ENCODE assay signal across 22 cellular contexts in genomic region chr14:103318750-103319419, GRCh38. TPM values are rescaled to one million over a fixed set of nuclear protein-coding genes. Genes with fewer than 3 reads are reported as not detected.
A peak's percentile ranks its signal among the peaks of the same experiment; 100 is the strongest.
DNase-seq lines count a peak whose midpoint lies in the region; ATAC-seq and TF ChIP-seq lines count a peak whose summit lies in the region.
"Had no signal": no experiment of that assay in that cellular context is flagged by ENCODE, and none has a peak within 500 bp of the region (broad histone marks: within the 10 kb centered on the region; RNA-seq: fewer than 3 reads in every experiment).

No MANE protein-coding gene starts in this region.

- no peaks in the 10 kb centered on the region for H3K36me3 ChIP-seq in GM06990 (ENCODE audit: control insufficient read depth, insufficient read depth, low read length)
- H3K36me3 ChIP-seq: heart left ventricle, neutrophil, vagina had no signal

- DNase-seq in GM06990 (ENCODE audit: extremely low read depth, insufficient read length) (no peak), HL-60 (ENCODE audit: low read depth in 1 of 2, low spot score in 1 of 2) (no peak), ureter (ENCODE audit: low spot score) (no peak), NCI-H146 (lab: John Stamatoyannopoulos, UW) (no peak), left lobe of liver (ENCODE audit: low spot score) (no peak), globus pallidus (ENCODE audit: low spot score) (no peak)
- DNase-seq: activated CD4-positive, alpha-beta T cell treated with anti-CD3 and anti-CD28 coated beads for 1 hour; activated naive CD8-positive, alpha-beta T cell treated with anti-CD3 and anti-CD28 coated beads for 36 hours; body of pancreas; C1 segment of cervical spinal cord; HCEC 1CT; heart left ventricle; left ventricle myocardium superior; NCI-H187 treated with DMSO at 0.1 percent for 48 hours; NCI-H226; RPMI8226; stimulated activated CD8-positive, alpha-beta memory T cell treated with anti-CD3 and anti-CD28 coated beads, Interleukin-4, amount 100 ng/mL, for 48 hours; substantia nigra had no signal

- H3K27me3 ChIP-seq in GM06990 (replicated peaks; ENCODE audit: control insufficient read depth, insufficient read depth, low read length), result no peaks in the 10 kb centered on the region
- H3K27me3 ChIP-seq in HL-60 (ENCODE audit: insufficient read depth, poor library complexity, severe bottlenecking), result no peaks in the 10 kb centered on the region
- H3K27me3 ChIP-seq: body of pancreas, neutrophil, vagina had no signal

- H3K4me3 ChIP-seq in GM06990 (replicated peaks; ENCODE audit: low read depth, low read length), result peak overlapping the region; percentile 46
- no peak overlapping the region for H3K4me3 ChIP-seq in HL-60 (replicated peaks; ENCODE audit: insufficient read depth, low read length)
- H3K4me3 ChIP-seq: body of pancreas, heart left ventricle, vagina had no signal

- peak overlapping the region; percentile 85 for H3K27ac ChIP-seq in HL-60 (replicated peaks)
- H3K27ac ChIP-seq: body of pancreas, heart left ventricle, neutrophil, vagina had no signal

- TF ChIP-seq CTCF in GM06990 (IDR thresholded peaks at IDR 0.05; ENCODE audit: insufficient read depth, low read length, poor library complexity, severe bottlenecking), result no peak
- no peak for TF ChIP-seq CTCF in HL-60 (IDR thresholded peaks at IDR 0.05; ENCODE audit: insufficient read depth, low read length)

- ATAC-seq in GM21528 (IDR thresholded peaks at IDR 0.05; ENCODE audit: low FRiP score, unreplicated experiment) (peak; percentile 45), HG02870 (IDR thresholded peaks at IDR 0.05; ENCODE audit: unreplicated experiment) (peak; percentile 34), left lobe of liver (no peak)
- ATAC-seq: body of pancreas, heart left ventricle, left ventricle myocardium superior had no signal

RNA-seq across cellular contexts. Expression of gene EIF5, which starts 15.2 kb away (rescaled TPM):
- total RNA-seq in ureter, result 194 TPM
- 192 TPM for total RNA-seq in left lobe of liver
